8 cellular contexts compared by ENCODE assay signal in genomic region chr4:159103406-159104131, GRCh38. TPM values are rescaled to one million over a fixed set of nuclear protein-coding genes. Genes with fewer than 3 reads are reported as not detected.
DNase-seq lines count a peak whose midpoint lies in the region; ATAC-seq and TF ChIP-seq lines count a peak whose summit lies in the region.

No MANE protein-coding gene starts in this region.

- H3K9me2 ChIP-seq in GM23338 (ENCODE audit: insufficient read depth): no peaks in the 10 kb centered on the region
- H3K9me2 ChIP-seq in Karpas-422 (replicated peaks; ENCODE audit: insufficient read depth, low read length): no peaks in the 10 kb centered on the region

- peaks cover 15% of the 10 kb centered on the region for H3K27me3 ChIP-seq in GM23338 (ENCODE audit: insufficient read depth)
- no peaks in the 10 kb centered on the region for H3K27me3 ChIP-seq in Karpas-422 (ENCODE audit: low read length)
- H3K27me3 ChIP-seq in lower lobe of right lung (ENCODE audit: low read depth): no peaks in the 10 kb centered on the region

- peaks cover 36% of the 10 kb centered on the region for H3K4me1 ChIP-seq in GM23338 (ENCODE audit: insufficient read depth)
- peaks cover 16% of the 10 kb centered on the region for H3K4me1 ChIP-seq in Karpas-422 (ENCODE audit: low read length)
- H3K4me1 ChIP-seq in lower lobe of right lung: peaks cover 43% of the 10 kb centered on the region

- H3K27ac Mint-ChIP-seq in GM23338: no peak overlapping the region

- peaks cover 38% of the 10 kb centered on the region for H3K4me1 Mint-ChIP-seq in GM23338

- no peaks in the 10 kb centered on the region for H3F3A ChIP-seq in GM23338 (replicated peaks; ENCODE audit: low read depth)

- ATAC-seq in GM23338 (peak; percentile 12), lower lobe of right lung (peak; percentile 62 to 63)

- intact Hi-C loops in lower lobe of right lung (cut with DNase I): no loop called here

- H2AFZ ChIP-seq in GM23338: no peak overlapping the region
- H2AFZ ChIP-seq in Karpas-422 (ENCODE audit: low read length): peak overlapping the region; percentile 93

- peak; percentile 68 for DNase-seq in GM10266 (ENCODE audit: extremely low spot score)
- peak; percentile 49 for DNase-seq in GM23338 (ENCODE audit: low spot score)
- peak; percentile 69 for DNase-seq in Karpas-422
- DNase-seq in activated CD4-positive, alpha-beta T cell treated with anti-CD3 and anti-CD28 coated beads, Interleukin-2, amount 50 U/mL, for 1 hour: peak; percentile 30
- DNase-seq in ecto neural progenitor cell (ENCODE audit: low spot score): peak; percentile 73
- peak; percentile 74 for DNase-seq in lower lobe of right lung
- peak; percentile 5 for DNase-seq in stimulated activated CD8-positive, alpha-beta memory T cell treated with anti-CD3 and anti-CD28 coated beads, Interleukin-7, amount 100 ng/mL, for 24 hours (ENCODE audit: low read depth)
- DNase-seq in pons (ENCODE audit: low spot score): no peak

- H3K4me3 Mint-ChIP-seq in GM23338: peak overlapping the region; percentile 63; the same call in 2 of the 3 replicates

- H3K4me2 ChIP-seq in GM23338 (peak overlapping the region; percentile 85), Karpas-422 (ENCODE audit: low read depth, low read length, poor library complexity, severe bottlenecking) (peak overlapping the region; percentile 100)

- H3K36me3 Mint-ChIP-seq in GM23338 (ENCODE audit: low read depth): no peaks in the 10 kb centered on the region

- H3K79me2 ChIP-seq in GM23338 (replicated peaks; ENCODE audit: insufficient read depth) (peaks cover 45% of the 10 kb centered on the region), Karpas-422 (ENCODE audit: low read length) (no peaks in the 10 kb centered on the region)

- H4K20me1 ChIP-seq in GM23338 (replicated peaks; ENCODE audit: insufficient read depth) (peaks cover 15% of the 10 kb centered on the region), Karpas-422 (ENCODE audit: insufficient read depth, low read depth, low read length) (peaks cover 17% of the 10 kb centered on the region)

- peak; percentile 4 for TF ChIP-seq CTCF in GM10266 (IDR thresholded peaks at IDR 0.05; ENCODE audit: control insufficient read depth, insufficient read depth, low read depth, missing control alignments)
- no peak for TF ChIP-seq CTCF in GM23338 (conservative IDR thresholded peaks at IDR 0.05; ENCODE audit: low read depth in 2 of 2)
- TF ChIP-seq CTCF in lower lobe of right lung (IDR thresholded peaks at IDR 0.05): no peak

- peak overlapping the region; percentile 66 for H3K4me3 ChIP-seq in GM23338
- peak overlapping the region; percentile 90 for H3K4me3 ChIP-seq in Karpas-422 (ENCODE audit: low read length)
- peak overlapping the region; percentile 98 for H3K4me3 ChIP-seq in lower lobe of right lung

- H3K9me3 ChIP-seq in Karpas-422 (ENCODE audit: low read length): no peaks in the 10 kb centered on the region
- H3K9me3 ChIP-seq in lower lobe of right lung: no peaks in the 10 kb centered on the region

- H3K27ac ChIP-seq in GM23338 (ENCODE audit: low read depth) (peak overlapping the region; percentile 45; the same call in 1 of the 2 replicates), Karpas-422 (ENCODE audit: low read length) (no peak overlapping the region), lower lobe of right lung (peak overlapping the region; percentile 100)

- H3K9me3 Mint-ChIP-seq in GM23338: no peaks in the 10 kb centered on the region

- peaks cover 11% of the 10 kb centered on the region for H3K27me3 Mint-ChIP-seq in GM23338 (ENCODE audit: insufficient read depth, low read depth, poor library complexity)

- peak overlapping the region; percentile 80 for H3K9ac ChIP-seq in Karpas-422 (ENCODE audit: low read length)

- H3K36me3 ChIP-seq in GM23338 (ENCODE audit: insufficient read depth): no peaks in the 10 kb centered on the region
- no peaks in the 10 kb centered on the region for H3K36me3 ChIP-seq in Karpas-422 (ENCODE audit: insufficient read depth, low read length)
- no peaks in the 10 kb centered on the region for H3K36me3 ChIP-seq in lower lobe of right lung

TF ChIP-seq in GM23338, 12 proteins besides CTCF, POLR2A, EP300 and RAD21 (continues in another document):
- no peak for TF ChIP-seq ZNF331 (CRISPR knock-in tag; IDR thresholded peaks at IDR 0.05; ENCODE audit: low read depth)
- TF ChIP-seq JUNB (IDR thresholded peaks at IDR 0.05; ENCODE audit: unreplicated experiment): no peak
- no peak for TF ChIP-seq EZH2phosphoT487 (IDR thresholded peaks at IDR 0.05; ENCODE audit: unreplicated experiment)
- no peak for TF ChIP-seq EZH2 (IDR thresholded peaks at IDR 0.05; ENCODE audit: low read depth, unreplicated experiment)
- TF ChIP-seq ZNF114 (CRISPR knock-in tag; IDR thresholded peaks at IDR 0.05): no peak
- no peak for TF ChIP-seq CREB1 (CRISPR knock-in tag; IDR thresholded peaks at IDR 0.05; ENCODE audit: low read depth)
- TF ChIP-seq POLR2AphosphoS5 (IDR thresholded peaks at IDR 0.05; ENCODE audit: low read depth): no peak
- no peak for TF ChIP-seq STAT1 (IDR thresholded peaks at IDR 0.05; ENCODE audit: unreplicated experiment)
- no peak for TF ChIP-seq REST (IDR thresholded peaks at IDR 0.05; ENCODE audit: unreplicated experiment)
- no peak for TF ChIP-seq ETS1 (IDR thresholded peaks at IDR 0.05)
- no peak for TF ChIP-seq NANOG (IDR thresholded peaks at IDR 0.05; ENCODE audit: borderline replicate concordance)

RNA-seq across cellular contexts. Expression of gene RAPGEF2, which starts 0.7 kb away (rescaled TPM):
- 52.7 and 63.1 TPM in 2 replicates for total RNA-seq in GM23338 (2014; rRNA removed; shearing (Covaris generic))
- polyA plus RNA-seq in GM23338 (2016; fragmentation: Nextera tagmentation; extraction: Ambion mirVana): 8.5 and 10.2 TPM in 2 replicates
- 5.4 and 7.3 TPM in 2 replicates for total RNA-seq in Karpas-422 (2014; rRNA removed; shearing (Covaris generic); ENCODE audit: low replicate concordance)
- total RNA-seq in lower lobe of right lung: 66.4 TPM
